In genomic region chr19:11446271-11446651, GRCh38 we compare ENCODE assay signal across 1 cellular context.
TF ChIP-seq lines count a peak whose summit lies in the region.

No MANE protein-coding gene starts in this region.

TF ChIP-seq in K562, 482 proteins besides CTCF, POLR2A, EP300 and RAD21:
- TF ChIP-seq RBM14 (IDR thresholded peaks at IDR 0.05; ENCODE audit: borderline replicate concordance, insufficient read depth, low read depth, low read length) (no peak), PCBP1 (IDR thresholded peaks at IDR 0.05; ENCODE audit: low read depth, low read length, poor library complexity, severe bottlenecking) (peak; percentile 59)
